ENCODE assay signal across 8 cellular contexts in genomic region chr1:37596182-37596667, GRCh38. TPM values are rescaled to one million over a fixed set of nuclear protein-coding genes. Genes with fewer than 3 reads are reported as not detected.
DNase-seq lines count a peak whose midpoint lies in the region; ATAC-seq and FAIRE-seq lines count a peak whose summit lies in the region.

No MANE protein-coding gene starts in this region.

- no peaks in the 10 kb centered on the region for H3K9me3 ChIP-seq in iPS-15b (ENCODE audit: control insufficient read depth, insufficient read depth, low read length)
- H3K9me3 ChIP-seq in stomach smooth muscle (ENCODE audit: control insufficient read depth in 2 of 2, low read length in 2 of 2) = no peaks in the 10 kb centered on the region

- ATAC-seq in HG02840 (IDR thresholded peaks at IDR 0.05; ENCODE audit: low FRiP score, unreplicated experiment) (peak; percentile 13), HG03571 (IDR thresholded peaks at IDR 0.05; ENCODE audit: unreplicated experiment) (no peak)
- ATAC-seq in activated naive CD4-positive, alpha-beta T cell treated with anti-CD3 and anti-CD28 coated beads, Interleukin-2, amount 50 U/mL, for 72 hours = peak; percentile 7 to 19

- no peak for DNase-seq in activated naive CD4-positive, alpha-beta T cell treated with anti-CD3 and anti-CD28 coated beads, Interleukin-2, amount 50 U/mL, for 72 hours (ENCODE audit: low spot score in 2 of 2)
- DNase-seq in NCI-H2171 treated with DMSO at 0.1 percent for 48 hours (lab: John Stamatoyannopoulos, UW) = no peak
- no peak for DNase-seq in T1000 (lab: John Stamatoyannopoulos, UW)
- DNase-seq in GM19239 (ENCODE audit: insufficient read length, low spot score) = no peak

- peaks cover 15 to 18% of the 10 kb centered on the region in 2 donors for H3K36me3 Mint-ChIP-seq in activated naive CD4-positive, alpha-beta T cell treated with anti-CD3 and anti-CD28 coated beads, Interleukin-2, amount 50 U/mL, for 72 hours

- no peak for FAIRE-seq in GM19239 (lab: Jason Lieb, UNC)

- H3K9ac ChIP-seq in iPS-15b (ENCODE audit: low read depth, low read length) = no peak overlapping the region
- H3K9ac ChIP-seq in stomach smooth muscle (ENCODE audit: low read length in 2 of 2) = peak overlapping the region; percentile 43 to 62

- H3K27me3 ChIP-seq in iPS-15b (ENCODE audit: control insufficient read depth, insufficient read depth, low read length) = peaks cover 1% of the 10 kb centered on the region
- no peaks in the 10 kb centered on the region for H3K27me3 ChIP-seq in stomach smooth muscle (ENCODE audit: control insufficient read depth in 1 of 2, insufficient read depth in 2 of 2, low read length in 2 of 2)

- H3K27ac ChIP-seq in stomach smooth muscle (ENCODE audit: low read length) = peak overlapping the region; percentile 70

- peaks cover 4% of the 10 kb centered on the region for H3K36me3 ChIP-seq in iPS-15b (ENCODE audit: control insufficient read depth, insufficient read depth, low read length)
- H3K36me3 ChIP-seq in stomach smooth muscle (ENCODE audit: control insufficient read depth in 2 of 2, insufficient read depth in 2 of 2, low read length in 2 of 2) = peaks cover 4 to 11% of the 10 kb centered on the region in 2 donors

- no peaks in the 10 kb centered on the region for H3K4me1 ChIP-seq in iPS-15b (ENCODE audit: control insufficient read depth, insufficient read depth, low read length)
- peaks cover 12% of the 10 kb centered on the region for H3K4me1 ChIP-seq in stomach smooth muscle (ENCODE audit: control insufficient read depth, insufficient read depth, low read length)

- H3K9me3 Mint-ChIP-seq in activated naive CD4-positive, alpha-beta T cell treated with anti-CD3 and anti-CD28 coated beads, Interleukin-2, amount 50 U/mL, for 72 hours = no peaks in the 10 kb centered on the region

- H3K4me3 ChIP-seq in iPS-15b (ENCODE audit: low read depth, low read length) = peak overlapping the region; percentile 91
- H3K4me3 ChIP-seq in stomach smooth muscle (ENCODE audit: low read length in 2 of 2) = peak overlapping the region; percentile 99

- H3K27ac Mint-ChIP-seq in activated naive CD4-positive, alpha-beta T cell treated with anti-CD3 and anti-CD28 coated beads, Interleukin-2, amount 50 U/mL, for 72 hours = peak overlapping the region; percentile 37 to 91

RNA-seq across cellular contexts. Expression of gene GNL2, which starts 0.5 kb away (rescaled TPM):
- 10 to 100 TPM; 70.3 to 75.7 TPM for total RNA-seq in activated naive CD4-positive, alpha-beta T cell treated with anti-CD3 and anti-CD28 coated beads, Interleukin-2, amount 50 U/mL, for 72 hours

RNA-seq across cellular contexts. Expression of gene RSPO1, which starts 38.5 kb away (rescaled TPM):
- total RNA-seq in activated naive CD4-positive, alpha-beta T cell treated with anti-CD3 and anti-CD28 coated beads, Interleukin-2, amount 50 U/mL, for 72 hours = not detected

RNA-seq across cellular contexts. Expression of gene DNALI1, which starts 39.5 kb away (rescaled TPM):
- total RNA-seq in activated naive CD4-positive, alpha-beta T cell treated with anti-CD3 and anti-CD28 coated beads, Interleukin-2, amount 50 U/mL, for 72 hours = not detected

RNA-seq across cellular contexts. Expression of gene SNIP1, which starts 42.1 kb away (rescaled TPM):
- 10 to 100 TPM; 22.1 to 29.5 TPM for total RNA-seq in activated naive CD4-positive, alpha-beta T cell treated with anti-CD3 and anti-CD28 coated beads, Interleukin-2, amount 50 U/mL, for 72 hours
